In genomic region chr2:206438196-206438727, GRCh38 we compare ENCODE assay signal across 23 cellular contexts. TPM values are rescaled to one million over a fixed set of nuclear protein-coding genes. Genes with fewer than 3 reads are reported as not detected.
DNase-seq lines count a peak whose midpoint lies in the region; ATAC-seq, FAIRE-seq and TF ChIP-seq lines count a peak whose summit lies in the region.
"Had no signal": no experiment of that assay in that cellular context is flagged by ENCODE, and none has a peak within 500 bp of the region (broad histone marks: within the 10 kb centered on the region; RNA-seq: fewer than 3 reads in every experiment).

No MANE protein-coding gene starts in this region.

- H2BK120ac ChIP-seq in IMR-90 (ENCODE audit: low read depth, low read length) = no peak overlapping the region

- intact Hi-C loops in IMR-90 (cut with micrococcal nuclease) = no loop called here
- intact Hi-C loops in K562 (cut with micrococcal nuclease) = no loop called here
- intact Hi-C loops in activated CD8-positive, alpha-beta T cell treated with anti-CD3 and anti-CD28 coated beads for 36 hours (cut with micrococcal nuclease) = no loop called here

- H3K79me1 ChIP-seq in IMR-90 (ENCODE audit: low read depth in 1 of 2, low read length in 2 of 2) = no peaks in the 10 kb centered on the region

- H3K4me1 Mint-ChIP-seq in activated CD8-positive, alpha-beta T cell treated with anti-CD3 and anti-CD28 coated beads for 36 hours (ENCODE audit: low read depth) = peaks cover 7% of the 10 kb centered on the region

- CTCF ChIA-PET in A549 (lab: Yijun Ruan, JAX) (interaction anchor here (1.0 kb wide), 1 partner anchor 221 kb away, joined by 3 read pairs; no protein-coding TSS in a partner anchor), IMR-90 (lab: Yijun Ruan, JAX) (interaction anchor here (0.9 kb wide), 1 partner anchor 15 kb away, joined by 3 read pairs; no protein-coding TSS in a partner anchor), K562 (lab: Yijun Ruan, JAX; ENCODE audit: low intra/inter-chr PET ratio) (no interaction called here)
- CTCF ChIA-PET in activated CD8-positive, alpha-beta T cell treated with anti-CD3 and anti-CD28 coated beads for 36 hours (lab: Charles Lee) = no interaction called here

- BruUV-seq in IMR-90 (replicated peaks; lab: Mats Ljungman, UMichigan) = no TSS peak
- BruUV-seq in K562 (replicated peaks; lab: Mats Ljungman, UMichigan) = no TSS peak

- H3K9me3 ChIP-seq in A549 (no peaks in the 10 kb centered on the region), IMR-90 (ENCODE audit: control insufficient read depth, insufficient read depth, low read length) (no peaks in the 10 kb centered on the region), K562 (replicated peaks; ENCODE audit: control insufficient read depth, insufficient read depth, low read depth, low read length) (no peaks in the 10 kb centered on the region)
- H3K9me3 ChIP-seq: BLaER1 had no signal

- no peak overlapping the region for H2BK15ac ChIP-seq in IMR-90 (ENCODE audit: low read depth, low read length)

- ATAC-seq in A549 (no peak), IMR-90 (ENCODE audit: low read depth) (no peak), K562 (no peak), HG02938 (IDR thresholded peaks at IDR 0.05; ENCODE audit: unreplicated experiment) (no peak)
- no peak for ATAC-seq in activated CD8-positive, alpha-beta T cell treated with anti-CD3 and anti-CD28 coated beads for 36 hours
- ATAC-seq: GM12878, HCT116 had no signal

- no peaks in the 10 kb centered on the region for H3K9me1 ChIP-seq in IMR-90 (ENCODE audit: insufficient read depth, low read length)
- no peaks in the 10 kb centered on the region for H3K9me1 ChIP-seq in K562 (ENCODE audit: control insufficient read depth, insufficient read depth, low read length)

- H3K4me1 ChIP-seq in A549 (no peaks in the 10 kb centered on the region), IMR-90 (ENCODE audit: control insufficient read depth, insufficient read depth, low read length) (no peaks in the 10 kb centered on the region), K562 (replicated peaks in 1 of 2; ENCODE audit: control insufficient read depth in 2 of 2, insufficient read depth in 2 of 2, low read length in 2 of 2) (peaks cover 0 to 2% of the 10 kb centered on the region in 2 experiments; a peak in 2 of 5 replicates)

- H3K4me3 ChIP-seq in A549 (no peak overlapping the region), IMR-90 (ENCODE audit: insufficient read depth, low read depth, low read length) (no peak overlapping the region), K562 (no peak overlapping the region)
- H3K4me3 ChIP-seq: BLaER1, GM12878 had no signal

- no peak overlapping the region for H3K4ac ChIP-seq in IMR-90 (ENCODE audit: low read depth, low read length)

- H3K27ac ChIP-seq in A549 (no peak overlapping the region), IMR-90 (ENCODE audit: insufficient read depth, low read length) (no peak overlapping the region), K562 (ENCODE audit: extremely low read depth, low read depth, low read length) (no peak overlapping the region)
- H3K27ac ChIP-seq: BLaER1, C4-2B had no signal

- no peak overlapping the region for H2AK9ac ChIP-seq in IMR-90 (replicated peaks; ENCODE audit: low read depth, low read length, poor library complexity)

- no peak overlapping the region for H3K23ac ChIP-seq in IMR-90 (ENCODE audit: low read depth, low read length)

- H3K79me2 ChIP-seq in K562 (ENCODE audit: control insufficient read depth, insufficient read depth, low read length) = no peaks in the 10 kb centered on the region

- H3K9me3 Mint-ChIP-seq in activated CD8-positive, alpha-beta T cell treated with anti-CD3 and anti-CD28 coated beads for 36 hours = no peaks in the 10 kb centered on the region
- H3K9me3 Mint-ChIP-seq: CD4-positive, alpha-beta T cell had no signal

- H3K18ac ChIP-seq in IMR-90 (ENCODE audit: low read depth, low read length) = no peak overlapping the region

- H2BK20ac ChIP-seq in IMR-90 (ENCODE audit: low read depth, low read length) = no peak overlapping the region

- in situ Hi-C loops in IMR-90 (cut with MboI; ENCODE audit: low sequenced_read_pairs) = no loop called here
- in situ Hi-C loops in K562 (cut with MboI) = no loop called here

- no peak overlapping the region for H2AK5ac ChIP-seq in IMR-90 (ENCODE audit: low read depth, low read length)

- H4K20me1 ChIP-seq in IMR-90 (ENCODE audit: insufficient read depth, low read length) = no peaks in the 10 kb centered on the region
- H4K20me1 ChIP-seq in K562 (replicated peaks; ENCODE audit: control insufficient read depth, insufficient read depth, low read length) = no peaks in the 10 kb centered on the region
- H4K20me1 ChIP-seq: BLaER1 had no signal

- H2BK5ac ChIP-seq in IMR-90 (ENCODE audit: low read depth, low read length, poor library complexity, severe bottlenecking) = no peak overlapping the region

- no peak for TF ChIP-seq CTCF in A549 (IDR thresholded peaks at IDR 0.05)
- no peak for TF ChIP-seq CTCF in IMR-90 (conservative IDR thresholded peaks at IDR 0.05; ENCODE audit: low read depth, low read length)
- no peak for TF ChIP-seq CTCF in K562 (IDR thresholded peaks at IDR 0.05 in 2 of 3, conservative IDR thresholded peaks at IDR 0.05 in 1 of 3; ENCODE audit: insufficient read depth in 2 of 3, low read depth in 1 of 3, low read length in 3 of 3)
- TF ChIP-seq CTCF in activated CD8-positive, alpha-beta T cell treated with anti-CD3 and anti-CD28 coated beads for 36 hours (IDR thresholded peaks at IDR 0.05) = no peak

- H3K14ac ChIP-seq in IMR-90 (replicated peaks; ENCODE audit: low read depth, low read length) = no peak overlapping the region

- H3K27ac Mint-ChIP-seq in activated CD8-positive, alpha-beta T cell treated with anti-CD3 and anti-CD28 coated beads for 36 hours = no peak overlapping the region
- H3K27ac Mint-ChIP-seq: B cell; CD4-positive, alpha-beta T cell; CD8-positive, alpha-beta memory T cell had no signal

- H3K9ac ChIP-seq in IMR-90 (ENCODE audit: low read depth, low read length) (no peak overlapping the region), K562 (ENCODE audit: insufficient read depth in 1 of 2, low read depth in 2 of 2, low read length in 2 of 2) (no peak overlapping the region)
- H3K9ac ChIP-seq: BLaER1 had no signal

- H2AFZ ChIP-seq in IMR-90 (replicated peaks; ENCODE audit: low read length, poor library complexity) (no peak overlapping the region), K562 (ENCODE audit: low read depth, low read length) (no peak overlapping the region)

- no peak overlapping the region for H4K91ac ChIP-seq in IMR-90 (ENCODE audit: insufficient read depth, low read depth, low read length)

- no peak overlapping the region for H3K4me2 ChIP-seq in A549
- H3K4me2 ChIP-seq in IMR-90 (ENCODE audit: low read depth, low read length) = no peak overlapping the region
- H3K4me2 ChIP-seq in K562 (ENCODE audit: insufficient read depth, low read length) = no peak overlapping the region
- H3K4me2 ChIP-seq: BLaER1 had no signal

- TF ChIP-seq EP300 in A549 (IDR thresholded peaks at IDR 0.05) = no peak
- no peak for TF ChIP-seq EP300 in K562 (IDR thresholded peaks at IDR 0.05; ENCODE audit: low read length)

- no peaks in the 10 kb centered on the region for H3K36me3 ChIP-seq in IMR-90 (ENCODE audit: control insufficient read depth, insufficient read depth, low read length)
- no peaks in the 10 kb centered on the region for H3K36me3 ChIP-seq in K562 (ENCODE audit: control insufficient read depth, insufficient read depth, low read length)
- H3K36me3 ChIP-seq: BLaER1 had no signal

- peaks cover 39% of the 10 kb centered on the region for H3K27me3 Mint-ChIP-seq in activated CD8-positive, alpha-beta T cell treated with anti-CD3 and anti-CD28 coated beads for 36 hours

- no peak overlapping the region for H3K56ac ChIP-seq in IMR-90 (ENCODE audit: extremely low read depth, insufficient read depth, low read length)

- H3K36me3 Mint-ChIP-seq in activated CD8-positive, alpha-beta T cell treated with anti-CD3 and anti-CD28 coated beads for 36 hours (ENCODE audit: low read depth) = no peaks in the 10 kb centered on the region
- H3K36me3 Mint-ChIP-seq: CD8-positive, alpha-beta memory T cell had no signal

- dilution Hi-C loops in IMR-90 (cut with HindIII; ENCODE audit: low sequenced_read_pairs, unreplicated experiment) = no loop called here

- WGBS in A549 (ENCODE audit: missing lambda C conversion rate) = 39% methylated on average over 5 of the region's 5 CpGs
- WGBS in IMR-90 (ENCODE audit: extremely low coverage in 2 of 2, insufficient read length in 1 of 2), 2 experiments = no CpG with 5 or more reads among the region's 5 CpGs
- 3% methylated on average over 5 of the region's 5 CpGs for WGBS in K562 (ENCODE audit: insufficient coverage, low coverage, missing lambda C conversion rate)

- no peak overlapping the region for H3K4me3 Mint-ChIP-seq in activated CD8-positive, alpha-beta T cell treated with anti-CD3 and anti-CD28 coated beads for 36 hours
- H3K4me3 Mint-ChIP-seq: B cell; CD4-positive, alpha-beta T cell; CD8-positive, alpha-beta memory T cell had no signal

- TF ChIP-seq POLR2A in A549 (IDR thresholded peaks at IDR 0.05; ENCODE audit: low read length) = no peak
- no peak for TF ChIP-seq POLR2A in IMR-90 (IDR thresholded peaks at IDR 0.05; ENCODE audit: low read depth, low read length)
- TF ChIP-seq POLR2A in K562 (conservative IDR thresholded peaks at IDR 0.05) = no peak

- TF ChIP-seq RAD21 in A549 (conservative IDR thresholded peaks at IDR 0.05 in 1 of 2, IDR thresholded peaks at IDR 0.05 in 1 of 2) (no peak), IMR-90 (IDR thresholded peaks at IDR 0.05; ENCODE audit: low read length) (no peak), K562 (CRISPR knock-in tag; conservative IDR thresholded peaks at IDR 0.05 in 1 of 2, IDR thresholded peaks at IDR 0.05 in 1 of 2) (no peak)

- DNase-seq in A549 (ENCODE audit: low read depth in 1 of 2, low spot score in 1 of 2) (no peak), IMR-90 (no peak), K562 (ENCODE audit: extremely low read depth in 1 of 4, low spot score in 3 of 4) (no peak), renal cortical epithelial cell (ENCODE audit: low read depth) (peak; percentile 13), superior temporal gyrus (ENCODE audit: extremely low spot score) (no peak)
- DNase-seq in activated CD8-positive, alpha-beta T cell treated with anti-CD3 and anti-CD28 coated beads for 36 hours = no peak
- DNase-seq: 8988T; CD4-positive, alpha-beta T cell; CD8-positive, alpha-beta memory T cell; DMS 273 treated with DMSO at 0.1 percent for 48 hours; DMS79; EL; GDM1; GOT3; H7 had no signal

- POLR2A ChIA-PET in A549 (lab: Yijun Ruan, JAX) = no interaction called here
- POLR2A ChIA-PET in IMR-90 (lab: Charles Lee; ENCODE audit: unreplicated experiment) = no interaction called here
- POLR2A ChIA-PET in K562 (lab: Yijun Ruan, JAX) = no interaction called here
- POLR2A ChIA-PET in activated CD8-positive, alpha-beta T cell treated with anti-CD3 and anti-CD28 coated beads for 36 hours (lab: Charles Lee) = no interaction called here

- H4K8ac ChIP-seq in IMR-90 (ENCODE audit: low read depth in 2 of 2, low read length in 2 of 2) = no peak overlapping the region

- FAIRE-seq in A549 (lab: Jason Lieb, UNC) (no peak), K562 (lab: Jason Lieb, UNC) (no peak)
- FAIRE-seq: D721Med, GM12878, GM19239 had no signal

- no peak overlapping the region for H4K5ac ChIP-seq in IMR-90 (ENCODE audit: low read depth, low read length)

- H3K27me3 ChIP-seq in IMR-90 (ENCODE audit: control insufficient read depth, insufficient read depth, low read length) (peaks cover 24% of the 10 kb centered on the region), K562 (ENCODE audit: control insufficient read depth in 2 of 2, insufficient read depth in 2 of 2, low read length in 2 of 2) (peaks cover 0 to 11% of the 10 kb centered on the region in 2 experiments; a peak in 3 of 5 replicates)

RNA-seq across cellular contexts. Expression of gene ADAM23, which starts 5.1 kb away (rescaled TPM):
- polyA plus RNA-seq in A549 (2011; rRNA removed) = 6.1 and 6.7 TPM in 2 replicates
- polyA plus RNA-seq in A549 (2012; cell fraction: cytosol; rRNA removed) = 3.2 and 4.4 TPM in 2 replicates
- polyA plus RNA-seq in A549 (2012; cell fraction: nucleus; rRNA removed) = 1.5 and 3.7 TPM in 2 replicates
- 7.8 to 9.3 TPM (median 9.1 TPM) in 3 replicates for polyA plus RNA-seq in A549 (2017; fragmentation: RNase III; extraction: RNeasy Plus Mini Kit Qiagen cat#74134 plus additional on column Dnase treatment)
- 5.4 and 5.7 TPM in 2 replicates for polyA minus RNA-seq in A549 (2011; rRNA and poly(A)+ RNA removed)
- 2.9 and 3.9 TPM in 2 replicates for total RNA-seq in IMR-90 (2012; rRNA removed)
- 7.4 and 10.3 TPM in 2 replicates for polyA plus RNA-seq in IMR-90 (2012; rRNA removed)
- 2.9 TPM in 2 replicates for polyA plus RNA-seq in IMR-90 (2012; cell fraction: cytosol; rRNA removed)
- polyA plus RNA-seq in IMR-90 (2012; cell fraction: nucleus; rRNA removed; ENCODE audit: low replicate concordance) = 1.0 and 4.3 TPM in 2 replicates
- total RNA-seq in K562 (2011; cell fraction: chromatin; rRNA removed; ENCODE audit: low replicate concordance) = not detected in 2 replicates
- total RNA-seq in K562 (2011; cell fraction: nucleolus; rRNA removed) = not detected in 2 replicates
- total RNA-seq in K562 (2011; cell fraction: nucleoplasm; rRNA removed) = not detected in 2 replicates
- not detected in 2 replicates for total RNA-seq in K562 (2014; rRNA removed)
- not detected in 2 replicates for total RNA-seq in K562 (2014; rRNA removed; fragmentation: Illumina TruSeq; extraction: Trizol)
- not detected in 2 replicates for total RNA-seq in K562 (2015; rRNA removed; fragmentation: Illumina TruSeq; extraction: Trizol)
- 0.02 and 0.16 TPM in 2 replicates for total RNA-seq in K562 (2021)
- polyA plus RNA-seq in K562 (2011; rRNA removed) = not detected in 2 replicates
- not detected in 2 replicates for polyA plus RNA-seq in K562 (2011; cell fraction: cytosol; rRNA removed)
- not detected in 2 replicates for polyA plus RNA-seq in K562 (2011; cell fraction: nucleus; rRNA removed)
- polyA plus RNA-seq in K562 (2012) = not detected in 2 replicates
- polyA plus RNA-seq in K562 (2014; fragmentation: Illumina TruSeq; extraction: Trizol) = not detected in 2 replicates
- not detected for polyA plus RNA-seq in K562 (2014; fragmentation: Nextera tagmentation; extraction: Ambion mirVana)
- not detected in 2 replicates for polyA plus RNA-seq in K562 (2014; rRNA removed)
- polyA minus RNA-seq in K562 (2011; rRNA and poly(A)+ RNA removed) = not detected in 2 replicates
- polyA minus RNA-seq in K562 (2011; cell fraction: cytosol; rRNA and poly(A)+ RNA removed) = not detected in 2 replicates
- polyA minus RNA-seq in K562 (2011; cell fraction: nucleus; rRNA and poly(A)+ RNA removed) = not detected in 2 replicates
- not detected in 2 replicates for total RNA-seq in renal cortical epithelial cell
- total RNA-seq in activated CD8-positive, alpha-beta T cell treated with anti-CD3 and anti-CD28 coated beads for 36 hours = under 1 TPM; 0.07 to 0.54 TPM
- polyA plus RNA-seq: CD8-positive, alpha-beta memory T cell had no signal

Comparison
In these comparisons a context has a peak if more than half of its experiments do, and no peak if none do; other contexts are left out.
1. CTCF ChIA-PET loops: an anchor here in A549 (1.0 kb wide) and IMR-90 (0.9 kb wide); none called in K562 and activated CD8-positive, alpha-beta T cell treated with anti-CD3 and anti-CD28 coated beads for 36 hours.
2. Of the 35 proteins assayed by ChIP-seq in both K562 and A549: peak only in K562: none; only in A549: none; in both: MAFK; in neither: 34.